Comparison of ENCODE assay signal across 5 cellular contexts in genomic region chr9:87549088-87549487, GRCh38. TPM values are rescaled to one million over a fixed set of nuclear protein-coding genes. Genes with fewer than 3 reads are reported as not detected.
A peak's percentile ranks its signal among the peaks of the same experiment; 100 is the strongest.
DNase-seq lines count a peak whose midpoint lies in the region; ATAC-seq, FAIRE-seq and TF ChIP-seq lines count a peak whose summit lies in the region.
"Not testable (repeated sequence)": the region's sequence is repeated elsewhere in the genome, so short reads cannot be mapped to it uniquely, and the experiment has no call there.

No MANE protein-coding gene starts in this region.

- not testable (repeated sequence) for H3K27ac ChIP-seq in HEK293 (ENCODE audit: extremely low read depth, low read depth, low read length); K562 (ENCODE audit: extremely low read depth, low read depth, low read length)
- peak overlapping the region in 3 of 4 donors; percentile 79 to 81 (median 81) for H3K27ac ChIP-seq in sigmoid colon

- not testable (repeated sequence) for TF ChIP-seq EP300 in K562 (IDR thresholded peaks at IDR 0.05; ENCODE audit: low read length); sigmoid colon (IDR thresholded peaks at IDR 0.05)

- H3K9me1 ChIP-seq in K562 (ENCODE audit: control insufficient read depth, insufficient read depth, low read length) = not testable (repeated sequence)

- not testable (repeated sequence) for H2AFZ ChIP-seq in K562 (ENCODE audit: low read depth, low read length)

- H3K36me3 ChIP-seq in HEK293 (ENCODE audit: control insufficient read depth in 2 of 2, insufficient read depth in 1 of 2, low read length in 2 of 2); K562 (ENCODE audit: control insufficient read depth, insufficient read depth, low read length); sigmoid colon: not testable (repeated sequence)

- not testable (repeated sequence) for H3K9ac ChIP-seq in K562 (ENCODE audit: insufficient read depth in 1 of 2, low read depth in 2 of 2, low read length in 2 of 2)

- WGBS in K562 (ENCODE audit: insufficient coverage, low coverage, missing lambda C conversion rate) = 83% methylated on average over 1 of the region's 2 CpGs
- WGBS in sigmoid colon, 2 donors = 95% methylated on average over 2 of the region's 2 CpGs

- CTCF ChIA-PET in HEK293 (lab: Yijun Ruan, JAX); K562 (lab: Yijun Ruan, JAX; ENCODE audit: low intra/inter-chr PET ratio): not testable (repeated sequence)

- not testable (repeated sequence) for TF ChIP-seq RAD21 in K562 (CRISPR knock-in tag; conservative IDR thresholded peaks at IDR 0.05 in 1 of 2, IDR thresholded peaks at IDR 0.05 in 1 of 2)

- DNase-seq in K562 (ENCODE audit: extremely low read depth in 1 of 4, low spot score in 3 of 4); glutamatergic neuron; sigmoid colon: not testable (repeated sequence)

- not testable (repeated sequence) for H3K36me3 Mint-ChIP-seq in glutamatergic neuron (ENCODE audit: unreplicated experiment)

- H3K4me2 ChIP-seq in K562 (ENCODE audit: insufficient read depth, low read length) = not testable (repeated sequence)

- intact Hi-C loops in K562 (cut with micrococcal nuclease) = loop anchor here (5.0 kb wide), 1 partner anchor 212 kb away; no protein-coding TSS in a partner anchor
- intact Hi-C loops in sigmoid colon (cut with DNase I) = not testable (repeated sequence)

- H3K79me2 ChIP-seq in K562 (ENCODE audit: control insufficient read depth, insufficient read depth, low read length) = not testable (repeated sequence)

- H3K4me3 ChIP-seq in HEK293 (ENCODE audit: low read depth, low read length); K562; sigmoid colon: not testable (repeated sequence)

- POLR2A ChIA-PET in HEK293 (lab: Yijun Ruan, JAX); K562 (lab: Yijun Ruan, JAX): not testable (repeated sequence)

- H3K4me1 ChIP-seq in HEK293 (ENCODE audit: control insufficient read depth, insufficient read depth, low read length) = not testable (repeated sequence)
- H3K4me1 ChIP-seq in K562 (replicated peaks in 1 of 2; ENCODE audit: control insufficient read depth in 2 of 2, insufficient read depth in 2 of 2, low read length in 2 of 2) = peaks cover 8 to 13% of the 10 kb centered on the region in 2 experiments; a peak in 3 of 5 replicates
- H3K4me1 ChIP-seq in sigmoid colon = peaks cover 0 to 76% (median 71%) of the 10 kb centered on the region in 4 donors

- peak overlapping the region; percentile 84 for H3K27ac Mint-ChIP-seq in glutamatergic neuron (ENCODE audit: unreplicated experiment)

- not testable (repeated sequence) for FAIRE-seq in K562 (lab: Jason Lieb, UNC)

- ATAC-seq in SK-N-SH treated with all-trans-retinoic acid at 6 μM for 48 hours, K562: not testable (repeated sequence)

- BruUV-seq in K562 (replicated peaks; lab: Mats Ljungman, UMichigan) = not testable (repeated sequence)

- TF ChIP-seq POLR2A in K562 (conservative IDR thresholded peaks at IDR 0.05); sigmoid colon (IDR thresholded peaks at IDR 0.05): not testable (repeated sequence)

- TF ChIP-seq CTCF in HEK293 (tag by site-specific recombination; IDR thresholded peaks at IDR 0.05); K562 (IDR thresholded peaks at IDR 0.05 in 2 of 3, conservative IDR thresholded peaks at IDR 0.05 in 1 of 3; ENCODE audit: insufficient read depth in 2 of 3, low read depth in 1 of 3, low read length in 3 of 3); glutamatergic neuron (IDR thresholded peaks at IDR 0.05; ENCODE audit: partially characterized antibody, unreplicated experiment); sigmoid colon (IDR thresholded peaks at IDR 0.05): not testable (repeated sequence)

- peaks cover 48% of the 10 kb centered on the region for H3K4me1 Mint-ChIP-seq in glutamatergic neuron (ENCODE audit: low read depth, unreplicated experiment)

- H3K27me3 Mint-ChIP-seq in glutamatergic neuron (ENCODE audit: unreplicated experiment) = not testable (repeated sequence)

- in situ Hi-C loops in K562 (cut with MboI) = not testable (repeated sequence)

- not testable (repeated sequence) for H3K9me3 ChIP-seq in HEK293 (ENCODE audit: control insufficient read depth, insufficient read depth, low read depth, low read length); K562 (replicated peaks; ENCODE audit: control insufficient read depth, insufficient read depth, low read depth, low read length); sigmoid colon

- not testable (repeated sequence) for H3K9me3 Mint-ChIP-seq in glutamatergic neuron (ENCODE audit: unreplicated experiment)

- not testable (repeated sequence) for H3K4me3 Mint-ChIP-seq in glutamatergic neuron (ENCODE audit: unreplicated experiment)

- H3K27me3 ChIP-seq in K562 (ENCODE audit: control insufficient read depth in 2 of 2, insufficient read depth in 2 of 2, low read length in 2 of 2); sigmoid colon: not testable (repeated sequence)

- not testable (repeated sequence) for H4K20me1 ChIP-seq in K562 (replicated peaks; ENCODE audit: control insufficient read depth, insufficient read depth, low read length)

TF ChIP-seq in HEK293, 187 proteins besides CTCF, POLR2A, EP300 and RAD21:
- peak; percentile 82 for TF ChIP-seq ZNF146 (tag by site-specific recombination; IDR thresholded peaks at IDR 0.05)
TF ChIP-seq in HEK293: peak in this region for 1; not testable (repeated sequence) for 186.

TF ChIP-seq in SK-N-SH treated with all-trans-retinoic acid at 6 μM for 48 hours, 23 proteins besides CTCF, POLR2A, EP300 and RAD21:
- peak; percentile 89 for TF ChIP-seq ZNF8 (CRISPR knock-in tag; IDR thresholded peaks at IDR 0.05)

TF ChIP-seq in K562, 482 proteins besides CTCF, POLR2A, EP300 and RAD21:
- TF ChIP-seq ZNF146 (CRISPR knock-in tag; IDR thresholded peaks at IDR 0.05; ENCODE audit: unreplicated experiment) = peak; percentile 44
TF ChIP-seq in K562: peak in this region for 1; not testable (repeated sequence) for 481.

RNA-seq across cellular contexts. Expression of gene DAPK1, which starts 51.4 kb away (rescaled TPM):
- 163 and 217 TPM in 2 replicates for total RNA-seq in K562 (2011; cell fraction: chromatin; rRNA removed; ENCODE audit: low replicate concordance)
- total RNA-seq in K562 (2011; cell fraction: nucleolus; rRNA removed) = 76.1 and 78.2 TPM in 2 replicates
- 82.8 and 97.2 TPM in 2 replicates for total RNA-seq in K562 (2011; cell fraction: nucleoplasm; rRNA removed)
- 13.3 and 16.5 TPM in 2 replicates for total RNA-seq in K562 (2014; rRNA removed)
- total RNA-seq in K562 (2014; rRNA removed; fragmentation: Illumina TruSeq; extraction: Trizol) = 11.7 and 13.4 TPM in 2 replicates
- total RNA-seq in K562 (2015; rRNA removed; fragmentation: Illumina TruSeq; extraction: Trizol) = 13.8 and 18.3 TPM in 2 replicates
- total RNA-seq in K562 (2021) = 24.4 and 27.5 TPM in 2 replicates
- polyA plus RNA-seq in K562 (2011; rRNA removed) = 26.4 and 28.2 TPM in 2 replicates
- polyA plus RNA-seq in K562 (2011; cell fraction: cytosol; rRNA removed) = 15.2 and 15.5 TPM in 2 replicates
- polyA plus RNA-seq in K562 (2011; cell fraction: nucleus; rRNA removed) = 89.0 and 97.1 TPM in 2 replicates
- 19.8 and 27.2 TPM in 2 replicates for polyA plus RNA-seq in K562 (2012)
- 15.8 and 16.5 TPM in 2 replicates for polyA plus RNA-seq in K562 (2014; fragmentation: Illumina TruSeq; extraction: Trizol)
- polyA plus RNA-seq in K562 (2014; fragmentation: Nextera tagmentation; extraction: Ambion mirVana) = 1 to 10 TPM; 1.7 to 2.3 TPM
- polyA plus RNA-seq in K562 (2014; rRNA removed) = 14.3 and 17.9 TPM in 2 replicates
- 53.9 and 65.5 TPM in 2 replicates for polyA minus RNA-seq in K562 (2011; rRNA and poly(A)+ RNA removed)
- polyA minus RNA-seq in K562 (2011; cell fraction: cytosol; rRNA and poly(A)+ RNA removed) = 19.3 and 20.4 TPM in 2 replicates
- polyA minus RNA-seq in K562 (2011; cell fraction: nucleus; rRNA and poly(A)+ RNA removed) = 82.0 and 106 TPM in 2 replicates
- total RNA-seq in glutamatergic neuron (ENCODE audit: unreplicated experiment) = 384 TPM
- 10 to 100 TPM; 78.1 to 92.5 (median 84.4) TPM for total RNA-seq in sigmoid colon
- 1 to 10 TPM; 4.8 to 7.1 (median 5.5) TPM for polyA plus RNA-seq in sigmoid colon
